In the genomic region with DNA sequence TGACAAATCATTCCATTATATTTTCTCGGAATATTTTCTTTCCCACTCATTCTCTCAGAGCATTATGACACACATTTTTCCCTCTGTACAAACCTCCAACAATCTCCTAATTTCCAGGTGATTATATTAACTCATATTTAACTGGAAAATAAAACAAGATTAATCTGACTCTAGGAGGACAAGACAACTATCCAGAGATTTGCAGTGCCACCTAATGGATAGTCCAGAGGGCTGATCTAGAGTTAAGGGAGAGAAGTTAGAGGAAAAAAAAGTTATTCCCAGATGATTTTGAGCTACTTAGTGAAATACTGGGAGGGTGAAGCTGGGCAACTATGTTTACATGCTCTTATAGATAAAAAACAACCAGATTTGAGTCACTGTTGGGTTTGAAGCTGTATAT, we compare ENCODE assay signal across 12 cellular contexts.
DNase-seq lines count a peak whose midpoint lies in the region; ATAC-seq and TF ChIP-seq lines count a peak whose summit lies in the region.
"Had no signal": no experiment of that assay in that cellular context is flagged by ENCODE, and none has a peak within 500 bp of the region (broad histone marks: within the 10 kb centered on the region; RNA-seq: fewer than 3 reads in every experiment).

No MANE protein-coding gene starts in this region.

- H2BK20ac ChIP-seq in IMR-90 (ENCODE audit: low read depth, low read length): no peak overlapping the region

- H3K9me3 ChIP-seq in IMR-90 (ENCODE audit: control insufficient read depth, insufficient read depth, low read length): no peaks in the 10 kb centered on the region
- H3K9me3 ChIP-seq: stomach had no signal

- H2BK120ac ChIP-seq in IMR-90 (ENCODE audit: low read depth, low read length): no peak overlapping the region

- no peaks in the 10 kb centered on the region for H3K27me3 ChIP-seq in IMR-90 (ENCODE audit: control insufficient read depth, insufficient read depth, low read length)

- H3K18ac ChIP-seq in IMR-90 (ENCODE audit: low read depth, low read length): no peak overlapping the region

- no peak overlapping the region for H2AK9ac ChIP-seq in IMR-90 (replicated peaks; ENCODE audit: low read depth, low read length, poor library complexity)

- CTCF ChIA-PET in IMR-90 (lab: Yijun Ruan, JAX): no interaction called here

- in situ Hi-C loops in Caki2 (cut with HindIII; ENCODE audit: low pct_unique_long_range_greater_than_20kb, low sequenced_read_pairs): no loop called here
- in situ Hi-C loops in IMR-90 (cut with MboI; ENCODE audit: low sequenced_read_pairs): no loop called here

- no peak overlapping the region for H3K23ac ChIP-seq in IMR-90 (ENCODE audit: low read depth, low read length)

- POLR2A ChIA-PET in IMR-90 (lab: Charles Lee; ENCODE audit: unreplicated experiment): no interaction called here

- no peaks in the 10 kb centered on the region for H4K20me1 ChIP-seq in IMR-90 (ENCODE audit: insufficient read depth, low read length)

- no peaks in the 10 kb centered on the region for H3K36me3 ChIP-seq in IMR-90 (ENCODE audit: control insufficient read depth, insufficient read depth, low read length)
- H3K36me3 ChIP-seq: stomach had no signal

- no peak overlapping the region for H2BK15ac ChIP-seq in IMR-90 (ENCODE audit: low read depth, low read length)

- no peak overlapping the region for H2AFZ ChIP-seq in IMR-90 (replicated peaks; ENCODE audit: low read length, poor library complexity)

- no peaks in the 10 kb centered on the region for H3K9me1 ChIP-seq in IMR-90 (ENCODE audit: insufficient read depth, low read length)

- H3K9ac ChIP-seq in IMR-90 (ENCODE audit: low read depth, low read length): no peak overlapping the region

- 0 out of 2 replicates have a peak, but pooled peaks have one; percentile 23 for TF ChIP-seq CTCF in IMR-90 (conservative IDR thresholded peaks at IDR 0.05; ENCODE audit: low read depth, low read length)

- DNase-seq in Caki2 (ENCODE audit: low read depth) (peak; percentile 66), IMR-90 (peak; percentile 7), astrocyte of the hippocampus (ENCODE audit: low read depth, low spot score) (peak; percentile 12), left kidney (ENCODE audit: low read depth, low spot score) (peak; percentile 36), NCI-H187 (lab: John Stamatoyannopoulos, UW) (no peak), NCI-H187 treated with DMSO at 0.1 percent for 48 hours (lab: John Stamatoyannopoulos, UW) (no peak)
- DNase-seq: activated T-cell treated with anti-CD3 and anti-CD28 coated beads, Interleukin-2, amount 50 U/mL, for 4 hours; effector CD4-positive, alpha-beta T cell; GDM1; stomach had no signal

- no peak overlapping the region for H3K4me3 ChIP-seq in IMR-90 (ENCODE audit: insufficient read depth, low read depth, low read length)
- H3K4me3 ChIP-seq: stomach had no signal

- H2BK5ac ChIP-seq in IMR-90 (ENCODE audit: low read depth, low read length, poor library complexity, severe bottlenecking): no peak overlapping the region

- no peak overlapping the region for H4K8ac ChIP-seq in IMR-90 (ENCODE audit: low read depth in 2 of 2, low read length in 2 of 2)

- TF ChIP-seq POLR2A in IMR-90 (IDR thresholded peaks at IDR 0.05; ENCODE audit: low read depth, low read length): no peak

- TF ChIP-seq RAD21 in IMR-90 (IDR thresholded peaks at IDR 0.05; ENCODE audit: low read length): no peak

- WGBS in IMR-90 (ENCODE audit: extremely low coverage in 2 of 2, insufficient read length in 1 of 2), 2 experiments: 100% methylated on average over 1 of the region's 1 CpG; no CpG with 5 or more reads in 1 of the 2 experiments

- no peak overlapping the region for H4K5ac ChIP-seq in IMR-90 (ENCODE audit: low read depth, low read length)

- no peak overlapping the region for H3K14ac ChIP-seq in IMR-90 (replicated peaks; ENCODE audit: low read depth, low read length)

- H2AK5ac ChIP-seq in IMR-90 (ENCODE audit: low read depth, low read length): no peak overlapping the region

- no peak overlapping the region for H3K4me2 ChIP-seq in IMR-90 (ENCODE audit: low read depth, low read length)

- 0 out of 2 replicates have a peak, but pooled peaks have one; percentile 54 for ATAC-seq in IMR-90 (ENCODE audit: low read depth)
- ATAC-seq in HG03442 (IDR thresholded peaks at IDR 0.05; ENCODE audit: unreplicated experiment): no peak
- no peak for ATAC-seq in HG02571 (IDR thresholded peaks at IDR 0.05; ENCODE audit: unreplicated experiment)
- ATAC-seq: activated T-cell treated with anti-CD3 and anti-CD28 coated beads, Interleukin-2, amount 50 U/mL, for 4 hours had no signal

- dilution Hi-C loops in IMR-90 (cut with HindIII; ENCODE audit: low sequenced_read_pairs, unreplicated experiment): no loop called here

- no peak overlapping the region for H4K91ac ChIP-seq in IMR-90 (ENCODE audit: insufficient read depth, low read depth, low read length)

- no peak overlapping the region for H3K27ac ChIP-seq in IMR-90 (ENCODE audit: insufficient read depth, low read length)
- H3K27ac ChIP-seq: stomach had no signal

- H3K79me1 ChIP-seq in IMR-90 (ENCODE audit: low read depth in 1 of 2, low read length in 2 of 2): no peaks in the 10 kb centered on the region

- no peak overlapping the region for H3K56ac ChIP-seq in IMR-90 (ENCODE audit: extremely low read depth, insufficient read depth, low read length)

- no peaks in the 10 kb centered on the region for H3K4me1 ChIP-seq in IMR-90 (ENCODE audit: control insufficient read depth, insufficient read depth, low read length)

- H3K4ac ChIP-seq in IMR-90 (ENCODE audit: low read depth, low read length): no peak overlapping the region

- intact Hi-C loops in IMR-90 (cut with micrococcal nuclease): no loop called here

- BruUV-seq in IMR-90 (replicated peaks; lab: Mats Ljungman, UMichigan): no TSS peak

TF ChIP-seq in IMR-90, 13 proteins besides CTCF, POLR2A, EP300 and RAD21:
- no peak for TF ChIP-seq RFX5 (IDR thresholded peaks at IDR 0.05; ENCODE audit: low read depth, low read length)
- TF ChIP-seq NFE2L2 (IDR thresholded peaks at IDR 0.05; ENCODE audit: low read depth, low read length): no peak
- no peak for TF ChIP-seq CEBPB (IDR thresholded peaks at IDR 0.05; ENCODE audit: low read depth, low read length)
- TF ChIP-seq FOS (IDR thresholded peaks at IDR 0.05; ENCODE audit: low read depth, low read length): no peak
- no peak for TF ChIP-seq MXI1 (IDR thresholded peaks at IDR 0.05; ENCODE audit: borderline replicate concordance, low read depth, low read length)
- no peak for TF ChIP-seq RCOR1 (IDR thresholded peaks at IDR 0.05; ENCODE audit: insufficient replicate concordance, low read length)
- TF ChIP-seq CHD1 (IDR thresholded peaks at IDR 0.05; ENCODE audit: low read depth, low read length): no peak
- TF ChIP-seq MAFK (IDR thresholded peaks at IDR 0.05; ENCODE audit: low read depth, low read length): no peak
- TF ChIP-seq BHLHE40 (IDR thresholded peaks at IDR 0.05; ENCODE audit: low read depth, low read length): no peak
- no peak for TF ChIP-seq MAZ (IDR thresholded peaks at IDR 0.05; ENCODE audit: borderline replicate concordance, low read depth, low read length)
- no peak for TF ChIP-seq SMC3 (IDR thresholded peaks at IDR 0.05; ENCODE audit: low read depth, low read length)
- TF ChIP-seq, protein P1, sequence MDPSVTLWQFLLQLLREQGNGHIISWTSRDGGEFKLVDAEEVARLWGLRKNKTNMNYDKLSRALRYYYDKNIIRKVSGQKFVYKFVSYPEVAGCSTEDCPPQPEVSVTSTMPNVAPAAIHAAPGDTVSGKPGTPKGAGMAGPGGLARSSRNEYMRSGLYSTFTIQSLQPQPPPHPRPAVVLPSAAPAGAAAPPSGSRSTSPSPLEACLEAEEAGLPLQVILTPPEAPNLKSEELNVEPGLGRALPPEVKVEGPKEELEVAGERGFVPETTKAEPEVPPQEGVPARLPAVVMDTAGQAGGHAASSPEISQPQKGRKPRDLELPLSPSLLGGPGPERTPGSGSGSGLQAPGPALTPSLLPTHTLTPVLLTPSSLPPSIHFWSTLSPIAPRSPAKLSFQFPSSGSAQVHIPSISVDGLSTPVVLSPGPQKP (IDR thresholded peaks at IDR 0.05; ENCODE audit: borderline replicate concordance, low read depth, low read length): no peak
- no peak for TF ChIP-seq USF2 (IDR thresholded peaks at IDR 0.05; ENCODE audit: low read depth, low read length)

Comparison
In these comparisons a context has a peak if more than half of its experiments do, and no peak if none do; other contexts are left out.
1. DNase-seq: peak in Caki2 (single experiment), IMR-90 (single experiment), astrocyte of the hippocampus (single experiment) and left kidney (single experiment); none in NCI-H187 (0 of 2) and NCI-H187 treated with DMSO at 0.1 percent for 48 hours (single experiment).